ENCODE assay signal across 1 cellular context in the genomic region with DNA sequence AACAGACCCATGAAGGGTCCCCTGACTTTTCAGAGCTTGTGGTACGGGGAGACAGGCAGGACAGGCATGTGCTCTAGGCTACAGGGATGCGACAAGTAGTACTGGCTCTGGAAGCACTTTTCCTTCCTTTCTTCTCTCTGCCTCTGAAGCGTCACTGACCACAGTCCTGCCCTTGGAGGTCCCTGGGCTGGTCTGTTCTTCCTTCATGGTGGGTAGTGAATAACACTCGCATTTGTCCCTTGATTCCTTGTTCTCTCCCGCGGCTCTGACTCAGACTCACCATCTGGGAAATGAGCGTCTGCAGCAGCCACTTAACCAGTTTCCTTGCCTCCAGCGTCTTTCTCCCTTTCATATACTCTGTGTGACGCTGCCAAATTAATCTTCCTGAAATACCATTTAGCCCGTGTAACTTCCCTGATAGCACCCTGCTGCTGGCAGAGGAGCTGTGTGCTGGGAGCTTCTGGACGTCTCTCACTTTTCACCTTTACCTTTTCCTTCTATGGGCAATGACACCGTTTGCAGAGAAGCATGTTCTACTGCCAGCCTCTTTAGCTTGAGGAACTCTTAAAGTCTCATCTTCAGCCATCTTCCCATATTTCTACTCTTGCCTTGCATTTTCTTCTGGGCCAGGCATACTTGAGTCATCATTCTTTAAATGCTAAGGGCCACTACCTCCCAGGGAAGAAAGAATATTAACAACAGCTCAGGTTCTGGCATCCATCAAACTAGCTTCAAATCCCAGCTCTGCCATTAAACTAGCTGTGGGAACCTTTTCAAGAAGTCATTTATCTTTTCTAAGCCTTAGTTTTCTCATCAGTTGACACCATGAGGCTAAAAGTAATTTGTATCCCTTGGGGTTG.
A peak's percentile ranks its signal among the peaks of the same experiment; 100 is the strongest.
TF ChIP-seq lines count a peak whose summit lies in the region.

No MANE protein-coding gene starts in this region.

TF ChIP-seq in HEK293, 187 proteins besides CTCF, POLR2A, EP300 and RAD21 (continued from another document):
- TF ChIP-seq ZIC2 (tag by site-specific recombination; IDR thresholded peaks at IDR 0.05) (peak; percentile 71), ZNF707 (tag by site-specific recombination; IDR thresholded peaks at IDR 0.05) (no peak), ZNF837 (tag by site-specific recombination; IDR thresholded peaks at IDR 0.05) (no peak), ZNF394 (tag by site-specific recombination; IDR thresholded peaks at IDR 0.05; ENCODE audit: borderline replicate concordance) (no peak; the same call in 1 of the 2 replicates), ZXDB (tag by site-specific recombination; IDR thresholded peaks at IDR 0.05) (no peak), ZNF660 (tag by site-specific recombination; IDR thresholded peaks at IDR 0.05) (no peak), ZNF37A (tag by site-specific recombination; IDR thresholded peaks at IDR 0.05) (no peak)
